In genomic region chr9:126500600-126501382, GRCh38 we compare ENCODE assay signal across 1 cellular context.
TF ChIP-seq lines count a peak whose summit lies in the region.

No MANE protein-coding gene starts in this region.

TF ChIP-seq in K562, 482 proteins besides CTCF, POLR2A, EP300 and RAD21 (continued from another document and continues in another):
- TF ChIP-seq MYC (IDR thresholded peaks at IDR 0.05; ENCODE audit: low read depth, low read length) (0 out of 2 replicates have a peak, but pooled peaks have one; percentile 43), MYC (CRISPR knock-in tag; IDR thresholded peaks at IDR 0.05; ENCODE audit: borderline replicate concordance, low read depth) (no peak), PHF8 (IDR thresholded peaks at IDR 0.05; ENCODE audit: borderline replicate concordance, low read length) (no peak), MIER1 (IDR thresholded peaks at IDR 0.05; ENCODE audit: low read depth) (no peak), SMAD2 (IDR thresholded peaks at IDR 0.05; ENCODE audit: low read depth, low read length) (no peak), NR2C1 (IDR thresholded peaks at IDR 0.05) (no peak), NR2C1 (tag; IDR thresholded peaks at IDR 0.05) (no peak), NCOA1 (IDR thresholded peaks at IDR 0.05; ENCODE audit: low read depth) (no peak), CHD2 (IDR thresholded peaks at IDR 0.05; ENCODE audit: low read depth, low read length) (no peak), ATF1 (CRISPR knock-in tag; IDR thresholded peaks at IDR 0.05) (no peak), ATF1 (tag; IDR thresholded peaks at IDR 0.05) (no peak), KAT7 (CRISPR knock-in tag; IDR thresholded peaks at IDR 0.05; ENCODE audit: borderline replicate concordance) (no peak), RUNX1 (IDR thresholded peaks at IDR 0.05; ENCODE audit: low read depth) (no peak), ETV1 (tag; conservative IDR thresholded peaks at IDR 0.05; ENCODE audit: low read depth) (no peak), XRCC5 (IDR thresholded peaks at IDR 0.05; ENCODE audit: low read depth, low read length) (no peak), RAD51 (IDR thresholded peaks at IDR 0.05; ENCODE audit: borderline replicate concordance, low read depth) (no peak), SLC30A9 (CRISPR knock-in tag; IDR thresholded peaks at IDR 0.05) (no peak), XRCC4 (IDR thresholded peaks at IDR 0.05; ENCODE audit: extremely low read depth, insufficient read depth, insufficient read length) (no peak), PTBP1 (IDR thresholded peaks at IDR 0.05; ENCODE audit: low read depth, low read length) (no peak), ZNF830 (CRISPR knock-in tag; IDR thresholded peaks at IDR 0.05) (no peak), SMARCA5 (IDR thresholded peaks at IDR 0.05) (no peak), FOXK1 (CRISPR knock-in tag; IDR thresholded peaks at IDR 0.05; ENCODE audit: borderline replicate concordance) (no peak), EGR1 (conservative IDR thresholded peaks at IDR 0.05) (no peak), ETV5 (CRISPR knock-in tag; IDR thresholded peaks at IDR 0.05; ENCODE audit: low read depth) (no peak), HNRNPUL1 (IDR thresholded peaks at IDR 0.05; ENCODE audit: low read length) (no peak), PURB (CRISPR knock-in tag; IDR thresholded peaks at IDR 0.05; ENCODE audit: low read depth) (no peak), HMGXB4 (CRISPR knock-in tag; IDR thresholded peaks at IDR 0.05) (no peak), ZNF212 (CRISPR knock-in tag; IDR thresholded peaks at IDR 0.05) (no peak), KHSRP (IDR thresholded peaks at IDR 0.05) (no peak), RBM15 (IDR thresholded peaks at IDR 0.05; ENCODE audit: insufficient read depth, low read length) (no peak), ZNF717 (CRISPR knock-in tag; IDR thresholded peaks at IDR 0.05) (no peak), ZSCAN32 (CRISPR knock-in tag; IDR thresholded peaks at IDR 0.05) (no peak), ZNF449 (CRISPR knock-in tag; IDR thresholded peaks at IDR 0.05) (no peak), ZNF696 (CRISPR knock-in tag; conservative IDR thresholded peaks at IDR 0.05) (no peak), KAT2B (IDR thresholded peaks at IDR 0.05; ENCODE audit: low read depth, low read length) (no peak), ZNF764 (CRISPR knock-in tag; IDR thresholded peaks at IDR 0.05; ENCODE audit: low read depth) (0 out of 2 replicates have a peak, but pooled peaks have one; percentile 40), HMG20B (CRISPR knock-in tag; IDR thresholded peaks at IDR 0.05) (no peak), DPF2 (IDR thresholded peaks at IDR 0.05) (no peak), PPARD (CRISPR knock-in tag; IDR thresholded peaks at IDR 0.05) (no peak), ZNF140 (CRISPR knock-in tag; IDR thresholded peaks at IDR 0.05) (no peak)
- TF ChIP-seq, protein P1, sequence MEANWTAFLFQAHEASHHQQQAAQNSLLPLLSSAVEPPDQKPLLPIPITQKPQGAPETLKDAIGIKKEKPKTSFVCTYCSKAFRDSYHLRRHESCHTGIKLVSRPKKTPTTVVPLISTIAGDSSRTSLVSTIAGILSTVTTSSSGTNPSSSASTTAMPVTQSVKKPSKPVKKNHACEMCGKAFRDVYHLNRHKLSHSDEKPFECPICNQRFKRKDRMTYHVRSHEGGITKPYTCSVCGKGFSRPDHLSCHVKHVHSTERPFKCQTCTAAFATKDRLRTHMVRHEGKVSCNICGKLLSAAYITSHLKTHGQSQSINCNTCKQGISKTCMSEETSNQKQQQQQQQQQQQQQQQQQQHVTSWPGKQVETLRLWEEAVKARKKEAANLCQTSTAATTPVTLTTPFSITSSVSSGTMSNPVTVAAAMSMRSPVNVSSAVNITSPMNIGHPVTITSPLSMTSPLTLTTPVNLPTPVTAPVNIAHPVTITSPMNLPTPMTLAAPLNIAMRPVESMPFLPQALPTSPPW (CRISPR knock-in tag; IDR thresholded peaks at IDR 0.05) = peak; percentile 50; the same call in 1 of the 2 replicates
- TF ChIP-seq, protein P2, sequence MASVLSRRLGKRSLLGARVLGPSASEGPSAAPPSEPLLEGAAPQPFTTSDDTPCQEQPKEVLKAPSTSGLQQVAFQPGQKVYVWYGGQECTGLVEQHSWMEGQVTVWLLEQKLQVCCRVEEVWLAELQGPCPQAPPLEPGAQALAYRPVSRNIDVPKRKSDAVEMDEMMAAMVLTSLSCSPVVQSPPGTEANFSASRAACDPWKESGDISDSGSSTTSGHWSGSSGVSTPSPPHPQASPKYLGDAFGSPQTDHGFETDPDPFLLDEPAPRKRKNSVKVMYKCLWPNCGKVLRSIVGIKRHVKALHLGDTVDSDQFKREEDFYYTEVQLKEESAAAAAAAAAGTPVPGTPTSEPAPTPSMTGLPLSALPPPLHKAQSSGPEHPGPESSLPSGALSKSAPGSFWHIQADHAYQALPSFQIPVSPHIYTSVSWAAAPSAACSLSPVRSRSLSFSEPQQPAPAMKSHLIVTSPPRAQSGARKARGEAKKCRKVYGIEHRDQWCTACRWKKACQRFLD (CRISPR knock-in tag; IDR thresholded peaks at IDR 0.05) = no peak
- TF ChIP-seq, protein P3, sequence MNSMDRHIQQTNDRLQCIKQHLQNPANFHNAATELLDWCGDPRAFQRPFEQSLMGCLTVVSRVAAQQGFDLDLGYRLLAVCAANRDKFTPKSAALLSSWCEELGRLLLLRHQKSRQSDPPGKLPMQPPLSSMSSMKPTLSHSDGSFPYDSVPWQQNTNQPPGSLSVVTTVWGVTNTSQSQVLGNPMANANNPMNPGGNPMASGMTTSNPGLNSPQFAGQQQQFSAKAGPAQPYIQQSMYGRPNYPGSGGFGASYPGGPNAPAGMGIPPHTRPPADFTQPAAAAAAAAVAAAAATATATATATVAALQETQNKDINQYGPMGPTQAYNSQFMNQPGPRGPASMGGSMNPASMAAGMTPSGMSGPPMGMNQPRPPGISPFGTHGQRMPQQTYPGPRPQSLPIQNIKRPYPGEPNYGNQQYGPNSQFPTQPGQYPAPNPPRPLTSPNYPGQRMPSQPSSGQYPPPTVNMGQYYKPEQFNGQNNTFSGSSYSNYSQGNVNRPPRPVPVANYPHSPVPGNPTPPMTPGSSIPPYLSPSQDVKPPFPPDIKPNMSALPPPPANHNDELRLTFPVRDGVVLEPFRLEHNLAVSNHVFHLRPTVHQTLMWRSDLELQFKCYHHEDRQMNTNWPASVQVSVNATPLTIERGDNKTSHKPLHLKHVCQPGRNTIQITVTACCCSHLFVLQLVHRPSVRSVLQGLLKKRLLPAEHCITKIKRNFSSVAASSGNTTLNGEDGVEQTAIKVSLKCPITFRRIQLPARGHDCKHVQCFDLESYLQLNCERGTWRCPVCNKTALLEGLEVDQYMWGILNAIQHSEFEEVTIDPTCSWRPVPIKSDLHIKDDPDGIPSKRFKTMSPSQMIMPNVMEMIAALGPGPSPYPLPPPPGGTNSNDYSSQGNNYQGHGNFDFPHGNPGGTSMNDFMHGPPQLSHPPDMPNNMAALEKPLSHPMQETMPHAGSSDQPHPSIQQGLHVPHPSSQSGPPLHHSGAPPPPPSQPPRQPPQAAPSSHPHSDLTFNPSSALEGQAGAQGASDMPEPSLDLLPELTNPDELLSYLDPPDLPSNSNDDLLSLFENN (IDR thresholded peaks at IDR 0.05; ENCODE audit: low read depth in 2 of 2, low read length in 2 of 2) = no peak
- TF ChIP-seq, protein P4, sequence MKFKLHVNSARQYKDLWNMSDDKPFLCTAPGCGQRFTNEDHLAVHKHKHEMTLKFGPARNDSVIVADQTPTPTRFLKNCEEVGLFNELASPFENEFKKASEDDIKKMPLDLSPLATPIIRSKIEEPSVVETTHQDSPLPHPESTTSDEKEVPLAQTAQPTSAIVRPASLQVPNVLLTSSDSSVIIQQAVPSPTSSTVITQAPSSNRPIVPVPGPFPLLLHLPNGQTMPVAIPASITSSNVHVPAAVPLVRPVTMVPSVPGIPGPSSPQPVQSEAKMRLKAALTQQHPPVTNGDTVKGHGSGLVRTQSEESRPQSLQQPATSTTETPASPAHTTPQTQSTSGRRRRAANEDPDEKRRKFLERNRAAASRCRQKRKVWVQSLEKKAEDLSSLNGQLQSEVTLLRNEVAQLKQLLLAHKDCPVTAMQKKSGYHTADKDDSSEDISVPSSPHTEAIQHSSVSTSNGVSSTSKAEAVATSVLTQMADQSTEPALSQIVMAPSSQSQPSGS (CRISPR knock-in tag; IDR thresholded peaks at IDR 0.05) = no peak
- TF ChIP-seq, protein P5, sequence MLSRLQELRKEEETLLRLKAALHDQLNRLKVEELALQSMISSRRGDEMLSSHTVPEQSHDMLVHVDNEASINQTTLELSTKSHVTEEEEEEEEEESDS (CRISPR knock-in tag; IDR thresholded peaks at IDR 0.05) = no peak
- TF ChIP-seq, protein P6, sequence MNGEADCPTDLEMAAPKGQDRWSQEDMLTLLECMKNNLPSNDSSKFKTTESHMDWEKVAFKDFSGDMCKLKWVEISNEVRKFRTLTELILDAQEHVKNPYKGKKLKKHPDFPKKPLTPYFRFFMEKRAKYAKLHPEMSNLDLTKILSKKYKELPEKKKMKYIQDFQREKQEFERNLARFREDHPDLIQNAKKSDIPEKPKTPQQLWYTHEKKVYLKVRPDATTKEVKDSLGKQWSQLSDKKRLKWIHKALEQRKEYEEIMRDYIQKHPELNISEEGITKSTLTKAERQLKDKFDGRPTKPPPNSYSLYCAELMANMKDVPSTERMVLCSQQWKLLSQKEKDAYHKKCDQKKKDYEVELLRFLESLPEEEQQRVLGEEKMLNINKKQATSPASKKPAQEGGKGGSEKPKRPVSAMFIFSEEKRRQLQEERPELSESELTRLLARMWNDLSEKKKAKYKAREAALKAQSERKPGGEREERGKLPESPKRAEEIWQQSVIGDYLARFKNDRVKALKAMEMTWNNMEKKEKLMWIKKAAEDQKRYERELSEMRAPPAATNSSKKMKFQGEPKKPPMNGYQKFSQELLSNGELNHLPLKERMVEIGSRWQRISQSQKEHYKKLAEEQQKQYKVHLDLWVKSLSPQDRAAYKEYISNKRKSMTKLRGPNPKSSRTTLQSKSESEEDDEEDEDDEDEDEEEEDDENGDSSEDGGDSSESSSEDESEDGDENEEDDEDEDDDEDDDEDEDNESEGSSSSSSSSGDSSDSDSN (IDR thresholded peaks at IDR 0.05; ENCODE audit: borderline replicate concordance in 1 of 2, low read depth in 2 of 2, low read length in 2 of 2) = 0 out of 4 replicates have a peak, but pooled peaks of 1 of the 2 experiments have one; percentile 25
